In genomic region chr1:198775606-198776005, GRCh38 we compare ENCODE assay signal across 11 cellular contexts.
A peak's percentile ranks its signal among the peaks of the same experiment; 100 is the strongest.
DNase-seq lines count a peak whose midpoint lies in the region; ATAC-seq and TF ChIP-seq lines count a peak whose summit lies in the region.
"Had no signal": no experiment of that assay in that cellular context is flagged by ENCODE, and none has a peak within 500 bp of the region (broad histone marks: within the 10 kb centered on the region; RNA-seq: fewer than 3 reads in every experiment).

No MANE protein-coding gene starts in this region.

- no peak for TF ChIP-seq CTCF in fibroblast of villous mesenchyme (IDR thresholded peaks at IDR 0.05; ENCODE audit: insufficient read depth, low read depth, low read length)

- H3K27ac ChIP-seq in skin epidermis = peak overlapping the region in 11 of 21 experiments; percentile 8 to 85 (median 69)
- H3K27ac ChIP-seq: RWPE1, WERI-Rb-1 had no signal

- ATAC-seq in HG03095 (IDR thresholded peaks at IDR 0.05; ENCODE audit: unreplicated experiment) = no peak
- no peak for ATAC-seq in GM18868 (IDR thresholded peaks at IDR 0.05; ENCODE audit: unreplicated experiment)

- DNase-seq in KBM-7 = peak; percentile 25
- peak; percentile 7 for DNase-seq in UCSD-AML1 (lab: John Stamatoyannopoulos, UW; ENCODE audit: unreplicated experiment)
- DNase-seq in fibroblast of villous mesenchyme (ENCODE audit: low read depth) = peak; percentile 24
- DNase-seq in midbrain (lab: John Stamatoyannopoulos, UW) = no peak
- DNase-seq: activated T-cell treated with anti-CD3 and anti-CD28 coated beads for 4 hours, COR-L47, WERI-Rb-1 had no signal

- in situ Hi-C loops in KBM-7 (cut with MboI; ENCODE audit: low pct_unique_long_range_greater_than_20kb, low sequenced_read_pairs) = no loop called here

- H3K4me3 ChIP-seq in fibroblast of villous mesenchyme (ENCODE audit: low read depth, low read length) (no peak overlapping the region), skin epidermis (no peak overlapping the region)
